Comparison of ENCODE assay signal across 8 cellular contexts in genomic region chrX:46913710-46914109, GRCh38. TPM values are rescaled to one million over a fixed set of nuclear protein-coding genes. Genes with fewer than 3 reads are reported as not detected.
DNase-seq lines count a peak whose midpoint lies in the region; ATAC-seq and TF ChIP-seq lines count a peak whose summit lies in the region.

No MANE protein-coding gene starts in this region.

- TF ChIP-seq CTCF in foreskin keratinocyte (conservative IDR thresholded peaks at IDR 0.05) = no peak
- no peak for TF ChIP-seq CTCF in prostate gland (IDR thresholded peaks at IDR 0.05)

- ATAC-seq in activated CD4-positive, alpha-beta T cell treated with anti-CD3 and anti-CD28 coated beads for 36 hours = no peak
- ATAC-seq in T-helper 17 cell = no peak
- no peak for ATAC-seq in foreskin keratinocyte
- no peak for ATAC-seq in GM18870 (IDR thresholded peaks at IDR 0.05; ENCODE audit: unreplicated experiment)
- ATAC-seq in GM21723 (IDR thresholded peaks at IDR 0.05; ENCODE audit: unreplicated experiment) = no peak
- no peak for ATAC-seq in GM21381 (IDR thresholded peaks at IDR 0.05; ENCODE audit: unreplicated experiment)

- H3K9me3 ChIP-seq in T-helper 17 cell (ENCODE audit: control insufficient read depth, low read length, poor library complexity, severe bottlenecking) (no peaks in the 10 kb centered on the region), prostate gland (no peaks in the 10 kb centered on the region)

- H3K27me3 ChIP-seq in foreskin keratinocyte (no peaks in the 10 kb centered on the region), prostate gland (replicated peaks; ENCODE audit: insufficient read depth) (no peaks in the 10 kb centered on the region)

- intact Hi-C loops in activated CD4-positive, alpha-beta T cell treated with anti-CD3 and anti-CD28 coated beads for 36 hours (cut with DNase I, micrococcal nuclease) = loop anchor here (2.0 to 5.0 kb wide), 4 partner anchors 65 to 179 kb away; no protein-coding TSS in a partner anchor
- intact Hi-C loops in prostate gland (cut with DNase I) = loop anchor here (10.0 kb wide), 1 partner anchor 51 kb away; no protein-coding TSS in a partner anchor

- TF ChIP-seq POLR2A in prostate gland (IDR thresholded peaks at IDR 0.05) = no peak

- no peaks in the 10 kb centered on the region for H3K9me3 Mint-ChIP-seq in activated CD4-positive, alpha-beta T cell treated with anti-CD3 and anti-CD28 coated beads for 36 hours (ENCODE audit: low read depth)

- 3% methylated on average over 9 of the region's 14 CpGs for WGBS in prostate gland

- H3K4me3 Mint-ChIP-seq in activated CD4-positive, alpha-beta T cell treated with anti-CD3 and anti-CD28 coated beads for 36 hours = peak overlapping the region; percentile 71
- H3K4me3 Mint-ChIP-seq in T-helper 17 cell = peak overlapping the region; percentile 82

- no peaks in the 10 kb centered on the region for H3K36me3 ChIP-seq in prostate gland

- no peaks in the 10 kb centered on the region for H3K36me3 Mint-ChIP-seq in activated CD4-positive, alpha-beta T cell treated with anti-CD3 and anti-CD28 coated beads for 36 hours (ENCODE audit: low read depth)
- H3K36me3 Mint-ChIP-seq in T-helper 17 cell (ENCODE audit: low read depth) = no peaks in the 10 kb centered on the region

- peaks cover 39% of the 10 kb centered on the region for H3K27me3 Mint-ChIP-seq in activated CD4-positive, alpha-beta T cell treated with anti-CD3 and anti-CD28 coated beads for 36 hours
- H3K27me3 Mint-ChIP-seq in T-helper 17 cell = peaks cover 23% of the 10 kb centered on the region

- CTCF ChIA-PET in activated CD4-positive, alpha-beta T cell treated with anti-CD3 and anti-CD28 coated beads for 36 hours (lab: Charles Lee) = interaction anchor here (0.5 to 1.0 kb wide), 4 partner anchors 26 to 1776 kb away, joined by 3 to 5 read pairs (median 3); no protein-coding TSS in a partner anchor

- H3K27ac ChIP-seq in foreskin keratinocyte (peak overlapping the region; percentile 16), prostate gland (peak overlapping the region in 1 of 2 donors; percentile 64)

- peaks cover 10% of the 10 kb centered on the region for H3K4me1 Mint-ChIP-seq in activated CD4-positive, alpha-beta T cell treated with anti-CD3 and anti-CD28 coated beads for 36 hours
- peaks cover 7% of the 10 kb centered on the region for H3K4me1 Mint-ChIP-seq in T-helper 17 cell

- H3K4me1 ChIP-seq in foreskin keratinocyte = no peaks in the 10 kb centered on the region
- no peaks in the 10 kb centered on the region for H3K4me1 ChIP-seq in prostate gland (replicated peaks)

- H3K27ac Mint-ChIP-seq in activated CD4-positive, alpha-beta T cell treated with anti-CD3 and anti-CD28 coated beads for 36 hours = peak overlapping the region; percentile 37
- peak overlapping the region; percentile 16 for H3K27ac Mint-ChIP-seq in T-helper 17 cell

- POLR2A ChIA-PET in activated CD4-positive, alpha-beta T cell treated with anti-CD3 and anti-CD28 coated beads for 36 hours (lab: Charles Lee) = no interaction called here

- peak overlapping the region; percentile 51 to 58 for H3K4me3 ChIP-seq in prostate gland

- DNase-seq in activated CD4-positive, alpha-beta T cell treated with anti-CD3 and anti-CD28 coated beads for 36 hours = peak; percentile 7
- no peak for DNase-seq in activated CD4-positive, alpha-beta T cell treated with anti-CD3 and anti-CD28 coated beads for 48 hours
- DNase-seq in T-helper 17 cell (no peak), foreskin keratinocyte (peak in 1 of 2 donors; percentile 15), prostate gland (ENCODE audit: low spot score) (peak; percentile 26)

RNA-seq across cellular contexts. Expression of gene JADE3, which starts 1.5 kb away (rescaled TPM):
- 1 to 10 TPM; 1.5 to 2.7 TPM for total RNA-seq in activated CD4-positive, alpha-beta T cell treated with anti-CD3 and anti-CD28 coated beads for 36 hours
- under 1 TPM; 0.32 to 0.50 TPM for total RNA-seq in T-helper 17 cell
- total RNA-seq in foreskin keratinocyte = 8.2 and 8.6 TPM in 2 replicates
- 2.1 and 2.6 TPM in 2 replicates for polyA plus RNA-seq in foreskin keratinocyte
- 10 to 100 TPM in 1 of 2 donors, 1 to 10 TPM in 1; 6.8 to 17.2 TPM for total RNA-seq in prostate gland

Comparison
In these comparisons a context has a peak if more than half of its experiments do, and no peak if none do; other contexts are left out.
1. DNase-seq: peak in activated CD4-positive, alpha-beta T cell treated with anti-CD3 and anti-CD28 coated beads for 36 hours (single experiment) and prostate gland (single experiment); none in activated CD4-positive, alpha-beta T cell treated with anti-CD3 and anti-CD28 coated beads for 48 hours (single experiment) and T-helper 17 cell (0 of 3).